ENCODE assay signal across 10 cellular contexts in the genomic region with DNA sequence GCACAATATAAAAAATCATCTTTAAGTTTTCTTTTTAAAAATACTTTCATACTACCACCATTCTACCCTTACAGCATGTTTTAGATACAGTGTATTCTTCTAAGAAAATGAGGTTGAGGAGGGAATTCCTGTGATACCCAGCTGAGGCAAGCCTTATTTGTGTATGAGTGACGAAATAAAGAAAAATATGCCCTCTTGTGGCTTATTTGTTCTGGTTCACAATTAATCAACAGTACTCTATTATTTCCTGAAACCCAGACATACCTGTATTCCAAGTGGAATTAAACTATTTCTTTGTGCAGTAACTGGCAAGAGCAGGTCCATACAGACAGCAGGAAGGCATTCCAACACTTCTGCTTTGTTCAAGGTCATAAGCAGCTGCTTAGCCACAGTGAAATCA. TPM values are rescaled to one million over a fixed set of nuclear protein-coding genes. Genes with fewer than 3 reads are reported as not detected.
DNase-seq lines count a peak whose midpoint lies in the region; ATAC-seq and TF ChIP-seq lines count a peak whose summit lies in the region.
"Had no signal": no experiment of that assay in that cellular context is flagged by ENCODE, and none has a peak within 500 bp of the region (broad histone marks: within the 10 kb centered on the region; RNA-seq: fewer than 3 reads in every experiment).

No MANE protein-coding gene starts in this region.

- intact Hi-C loops in breast epithelium (cut with DNase I; ENCODE audit: low total_unique reads): no loop called here

- CTCF ChIA-PET in CD8-positive, alpha-beta memory T cell (lab: Charles Lee): no interaction called here

- ATAC-seq in GM18870 (IDR thresholded peaks at IDR 0.05; ENCODE audit: unreplicated experiment): no peak
- ATAC-seq: heart left ventricle had no signal

- TF ChIP-seq POLR2A in breast epithelium (IDR thresholded peaks at IDR 0.05): no peak

- POLR2A ChIA-PET in CD8-positive, alpha-beta memory T cell (lab: Charles Lee): no interaction called here

- H3K36me3 Mint-ChIP-seq in CD8-positive, alpha-beta memory T cell: no peaks in the 10 kb centered on the region

- no peak overlapping the region for H3K4me3 ChIP-seq in Loucy (ENCODE audit: low read length, poor library complexity, severe bottlenecking)
- H3K4me3 ChIP-seq in breast epithelium: no peak overlapping the region
- no peak overlapping the region for H3K4me3 ChIP-seq in CD8-positive, alpha-beta memory T cell (ENCODE audit: low read length)
- H3K4me3 ChIP-seq: heart left ventricle, spleen had no signal

- H3K9me3 Mint-ChIP-seq in CD8-positive, alpha-beta memory T cell: peaks cover 0 to 7% (median 4%) of the 10 kb centered on the region in 5 donors

- no peaks in the 10 kb centered on the region for H3F3A ChIP-seq in Loucy (ENCODE audit: low read depth)

- no peak overlapping the region for H3K27ac ChIP-seq in breast epithelium
- H3K27ac ChIP-seq in CD8-positive, alpha-beta memory T cell (ENCODE audit: low read depth, low read length): no peak overlapping the region
- H3K27ac ChIP-seq: heart left ventricle, spleen had no signal

- H3K9me3 ChIP-seq in Loucy (ENCODE audit: insufficient read depth, low read depth, low read length) (no peaks in the 10 kb centered on the region), breast epithelium (no peaks in the 10 kb centered on the region)
- no peaks in the 10 kb centered on the region for H3K9me3 ChIP-seq in CD8-positive, alpha-beta memory T cell (ENCODE audit: low read length)
- H3K9me3 ChIP-seq: spleen had no signal

- no peaks in the 10 kb centered on the region for H3K27me3 Mint-ChIP-seq in CD8-positive, alpha-beta memory T cell

- H3K27me3 ChIP-seq in Loucy (ENCODE audit: insufficient read depth, low read length, poor library complexity, severe bottlenecking): no peaks in the 10 kb centered on the region
- H3K27me3 ChIP-seq in breast epithelium: peaks cover 0 to 4% of the 10 kb centered on the region in 2 donors
- H3K27me3 ChIP-seq in CD8-positive, alpha-beta memory T cell (ENCODE audit: insufficient read depth, low read length, poor library complexity, severe bottlenecking): no peaks in the 10 kb centered on the region

- H3K36me3 ChIP-seq in Loucy (ENCODE audit: insufficient read depth, low read length) (no peaks in the 10 kb centered on the region), breast epithelium (no peaks in the 10 kb centered on the region)
- no peaks in the 10 kb centered on the region for H3K36me3 ChIP-seq in CD8-positive, alpha-beta memory T cell (ENCODE audit: insufficient read depth, low read length)
- H3K36me3 ChIP-seq: heart left ventricle, spleen had no signal

- H4K20me1 ChIP-seq in Loucy (ENCODE audit: insufficient read depth, low read length, poor library complexity, severe bottlenecking): no peaks in the 10 kb centered on the region

- H3K4me1 ChIP-seq in Loucy (ENCODE audit: insufficient read depth, low read length, poor library complexity, severe bottlenecking): no peaks in the 10 kb centered on the region
- no peaks in the 10 kb centered on the region for H3K4me1 ChIP-seq in breast epithelium
- no peaks in the 10 kb centered on the region for H3K4me1 ChIP-seq in CD8-positive, alpha-beta memory T cell (ENCODE audit: insufficient read depth, low read length)

- H3K9ac ChIP-seq in Loucy (ENCODE audit: low read depth, low read length, poor library complexity, severe bottlenecking): no peak overlapping the region

- no peak overlapping the region for H3K4me3 Mint-ChIP-seq in CD8-positive, alpha-beta memory T cell

- H2AFZ ChIP-seq in Loucy (ENCODE audit: low read length): no peak overlapping the region

- no peaks in the 10 kb centered on the region for H3K9me2 ChIP-seq in Loucy (replicated peaks; ENCODE audit: low read depth, low read length)

- TF ChIP-seq CTCF in Loucy (conservative IDR thresholded peaks at IDR 0.05; ENCODE audit: low read length) (peak; percentile 49), breast epithelium (IDR thresholded peaks at IDR 0.05) (peak; percentile 19 to 24 (median 21))

- no peak overlapping the region for H3K27ac Mint-ChIP-seq in CD8-positive, alpha-beta memory T cell

- H3K4me2 ChIP-seq in Loucy (ENCODE audit: low read depth, low read length, poor library complexity, severe bottlenecking): no peak overlapping the region

- H3K79me2 ChIP-seq in Loucy (ENCODE audit: insufficient read depth, low read length): no peaks in the 10 kb centered on the region

- H3K4me1 Mint-ChIP-seq in CD8-positive, alpha-beta memory T cell: no peaks in the 10 kb centered on the region

- DNase-seq in DMS53 (lab: John Stamatoyannopoulos, UW): peak; percentile 59
- no peak for DNase-seq in breast epithelium (ENCODE audit: low spot score in 2 of 2)
- peak; percentile 11 for DNase-seq in myocyte (ENCODE audit: low read depth)
- DNase-seq in activated T-cell treated with anti-CD3 and anti-CD28 coated beads for 4 hours: no peak
- no peak for DNase-seq in CD1c-positive myeloid dendritic cell (ENCODE audit: extremely low spot score)
- DNase-seq in CD8-positive, alpha-beta memory T cell: no peak
- DNase-seq: heart left ventricle, spleen had no signal

RNA-seq across cellular contexts. Expression of gene SEMA3D, which starts 4.5 kb away (rescaled TPM):
- total RNA-seq in breast epithelium: 1 to 10 TPM; 3.5 to 7.5 (median 7.0) TPM
- total RNA-seq in myocyte: 0.36 and 0.62 TPM in 2 replicates
- not detected for polyA plus RNA-seq in myocyte (2012)
- total RNA-seq in CD8-positive, alpha-beta memory T cell: not detected
- not detected for polyA plus RNA-seq in CD8-positive, alpha-beta memory T cell

Comparison
In these comparisons a context has a peak if more than half of its experiments do, and no peak if none do; other contexts are left out.
1. DNase-seq: peak in DMS53 (single experiment) and myocyte (single experiment); none in breast epithelium (0 of 2), activated T-cell treated with anti-CD3 and anti-CD28 coated beads for 4 hours (single experiment), CD1c-positive myeloid dendritic cell (single experiment) and CD8-positive, alpha-beta memory T cell (0 of 5).